In genomic region chr10:79289801-79290200, GRCh38 we compare ENCODE assay signal across 19 cellular contexts. TPM values are rescaled to one million over a fixed set of nuclear protein-coding genes. Genes with fewer than 3 reads are reported as not detected.
A peak's percentile ranks its signal among the peaks of the same experiment; 100 is the strongest.
DNase-seq lines count a peak whose midpoint lies in the region; ATAC-seq, FAIRE-seq and TF ChIP-seq lines count a peak whose summit lies in the region.
"Had no signal": no experiment of that assay in that cellular context is flagged by ENCODE, and none has a peak within 500 bp of the region (broad histone marks: within the 10 kb centered on the region; RNA-seq: fewer than 3 reads in every experiment).

No MANE protein-coding gene starts in this region.

- no peak overlapping the region for H3K4me3 Mint-ChIP-seq in central memory CD8-positive, alpha-beta T cell

- intact Hi-C loops in left ventricle myocardium inferior (cut with micrococcal nuclease), result no loop called here
- intact Hi-C loops in Right ventricle myocardium superior (cut with DNase I), result no loop called here
- intact Hi-C loops in vagina (cut with DNase I), result no loop called here
- intact Hi-C loops in tibial artery (cut with DNase I; ENCODE audit: low total_unique reads), result no loop called here

- TF ChIP-seq POLR2A in vagina (IDR thresholded peaks at IDR 0.05), result no peak

- peak overlapping the region; percentile 41 for H3K27ac Mint-ChIP-seq in central memory CD8-positive, alpha-beta T cell (ENCODE audit: low read depth)

- H3K36me3 Mint-ChIP-seq in central memory CD8-positive, alpha-beta T cell (ENCODE audit: insufficient read depth), result peaks cover 6% of the 10 kb centered on the region

- no peaks in the 10 kb centered on the region for H3K27me3 Mint-ChIP-seq in central memory CD8-positive, alpha-beta T cell

- H3K9ac ChIP-seq in mucosa of stomach (ENCODE audit: low read length), result peak overlapping the region; percentile 5
- H3K9ac ChIP-seq: KMS-11 had no signal

- H3K9me3 ChIP-seq in left ventricle myocardium inferior (replicated peaks), result no peaks in the 10 kb centered on the region
- no peaks in the 10 kb centered on the region for H3K9me3 ChIP-seq in mucosa of stomach (ENCODE audit: control insufficient read depth, low read length)
- H3K9me3 ChIP-seq in vagina, result no peaks in the 10 kb centered on the region
- H3K9me3 ChIP-seq in tibial artery, result no peaks in the 10 kb centered on the region
- H3K9me3 ChIP-seq: SJCRH30, upper lobe of right lung had no signal

- no peaks in the 10 kb centered on the region for H3K9me3 Mint-ChIP-seq in central memory CD8-positive, alpha-beta T cell

- H3K27ac ChIP-seq in left ventricle myocardium inferior (replicated peaks) (peak overlapping the region; percentile 16), vagina (peak overlapping the region; percentile 40), tibial artery (no peak overlapping the region)
- H3K27ac ChIP-seq: KMS-11, SJCRH30, upper lobe of right lung had no signal

- no peak for FAIRE-seq in urothelium cell line (lab: Jason Lieb, UNC)
- FAIRE-seq: frontal cortex had no signal

- peaks cover 66% of the 10 kb centered on the region for H3K4me1 Mint-ChIP-seq in central memory CD8-positive, alpha-beta T cell

- ATAC-seq in Right ventricle myocardium superior (ENCODE audit: poor library complexity), result no peak
- no peak for ATAC-seq in central memory CD8-positive, alpha-beta T cell (replicated peaks; ENCODE audit: extremely low read depth, poor library complexity, severe bottlenecking)
- ATAC-seq: upper lobe of right lung had no signal

- H3K36me3 ChIP-seq in left ventricle myocardium inferior (peaks cover 66% of the 10 kb centered on the region), mucosa of stomach (ENCODE audit: control insufficient read depth, insufficient read depth, low read length) (peaks cover 6% of the 10 kb centered on the region), vagina (peaks cover 0 to 54% of the 10 kb centered on the region in 2 donors), tibial artery (peaks cover 4 to 87% (median 69%) of the 10 kb centered on the region in 3 donors)

- TF ChIP-seq CTCF in left ventricle myocardium inferior (IDR thresholded peaks at IDR 0.05; ENCODE audit: borderline replicate concordance) (no peak), vagina (IDR thresholded peaks at IDR 0.05) (no peak), tibial artery (IDR thresholded peaks at IDR 0.05) (no peak)

- H3K27me3 ChIP-seq in left ventricle myocardium inferior (ENCODE audit: low read depth), result no peaks in the 10 kb centered on the region
- no peaks in the 10 kb centered on the region for H3K27me3 ChIP-seq in mucosa of stomach (ENCODE audit: control insufficient read depth, insufficient read depth, low read length)
- H3K27me3 ChIP-seq in vagina, result no peaks in the 10 kb centered on the region
- H3K27me3 ChIP-seq in tibial artery, result no peaks in the 10 kb centered on the region
- H3K27me3 ChIP-seq: SJCRH30, upper lobe of right lung had no signal

- DNase-seq in left ventricle myocardium inferior (no peak), Right ventricle myocardium superior (no peak), vagina (ENCODE audit: extremely low spot score in 2 of 2) (no peak), tibial artery (no peak), urothelium cell line (ENCODE audit: low spot score) (no peak), NCI-H1694 treated with DMSO at 0.1 percent for 48 hours (lab: John Stamatoyannopoulos, UW) (no peak)
- DNase-seq in central memory CD8-positive, alpha-beta T cell (ENCODE audit: low spot score in 2 of 2), result no peak
- DNase-seq: activated CD4-positive, CD25-positive, alpha-beta regulatory T cell; H7; midbrain; NCI-H1092; NCI-H69; SJCRH30; stimulated activated CD4-positive, alpha-beta T cell treated with anti-CD3 and anti-CD28 coated beads, Interleukin-15, amount 100 ng/mL, for 24 hours; stimulated activated naive CD4-positive, alpha-beta T cell; upper lobe of right lung had no signal

- H3K4me1 ChIP-seq in left ventricle myocardium inferior (peaks cover 75% of the 10 kb centered on the region), mucosa of stomach (ENCODE audit: control insufficient read depth, insufficient read depth, low read length) (peaks cover 67% of the 10 kb centered on the region), vagina (peaks cover 49% of the 10 kb centered on the region), tibial artery (peaks cover 0 to 24% (median 12%) of the 10 kb centered on the region in 4 donors)

- H3K4me3 ChIP-seq in left ventricle myocardium inferior (no peak overlapping the region), mucosa of stomach (ENCODE audit: low read length) (no peak overlapping the region), vagina (no peak overlapping the region), tibial artery (no peak overlapping the region)
- H3K4me3 ChIP-seq: SJCRH30, upper lobe of right lung had no signal

RNA-seq across cellular contexts. Expression of gene PPIF, which starts 57.5 kb away (rescaled TPM):
- total RNA-seq in left ventricle myocardium inferior (150 TPM), Right ventricle myocardium superior (146 TPM), vagina (44.7 TPM)

Comparison
In these comparisons a context has a peak if more than half of its experiments do, and no peak if none do; other contexts are left out.
1. H3K27ac ChIP-seq: peak in left ventricle myocardium inferior (single experiment) and vagina (single experiment); none in tibial artery (0 of 2).